In the genomic region with DNA sequence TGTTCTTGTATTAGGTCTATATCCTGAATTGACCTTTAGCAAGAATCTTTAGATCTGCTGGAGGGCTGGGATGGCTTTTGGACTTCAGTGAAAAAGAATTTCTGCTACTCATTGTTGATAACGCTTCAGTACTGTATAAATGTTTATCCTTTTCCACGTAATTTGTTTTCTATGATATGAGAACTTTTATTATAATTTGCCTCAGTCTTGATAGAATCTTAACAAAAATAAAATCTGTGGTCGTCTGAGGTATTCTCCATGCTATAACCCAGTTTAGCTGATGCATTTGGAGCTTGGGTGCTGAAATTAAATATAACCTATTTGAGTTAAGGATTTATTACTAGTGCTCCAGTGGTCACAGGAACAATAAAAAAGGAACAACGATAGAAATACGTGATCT, we compare ENCODE assay signal across 29 cellular contexts.
"Had no signal": no experiment of that assay in that cellular context is flagged by ENCODE, and none has a peak within 500 bp of the region (broad histone marks: within the 10 kb centered on the region; RNA-seq: fewer than 3 reads in every experiment).

No MANE protein-coding gene starts in this region.

- H3K36me3 Mint-ChIP-seq: activated naive CD8-positive, alpha-beta T cell; WTC11 had no signal

- H3K4me1 Mint-ChIP-seq: WTC11 had no signal

- ATAC-seq: activated T-cell treated with anti-CD3 and anti-CD28 coated beads, Interleukin-2, amount 50 U/mL, for 4 hours; activated T-helper 17 cell treated with anti-CD3 and anti-CD28 coated beads, Interleukin-2, amount 50 U/mL, for 72 hours; body of pancreas; T-helper 17 cell; WTC11 had no signal

- DNase-seq: activated CD4-positive, alpha-beta memory T cell treated with anti-CD3 and anti-CD28 coated beads, Interleukin-2, amount 10 ng/mL, durations not matched to agents 7 days and 5 days; activated CD4-positive, alpha-beta T cell treated with anti-CD3 and anti-CD28 coated beads for 1 hour; activated CD4-positive, alpha-beta T cell treated with anti-CD3 and anti-CD28 coated beads for 4 hours; activated CD4-positive, alpha-beta T cell treated with anti-CD3 and anti-CD28 coated beads, Interleukin-2, amount 10 ng/mL, durations not matched to agents 7 days and 5 days; activated CD4-positive, alpha-beta T cell treated with anti-CD3 and anti-CD28 coated beads, Interleukin-2, amount 50 U/mL, for 4 hours; activated effector memory CD4-positive, alpha-beta T cell treated with Interleukin-2 at 50 U/mL for 16 hours; activated gamma-delta T cell treated with Interleukin-2 at 50 U/mL for 16 hours; activated naive CD4-positive, alpha-beta T cell treated with anti-CD3 and anti-CD28 coated beads, Interleukin-2, amount 50 U/mL, for 16 hours; activated naive CD4-positive, alpha-beta T cell treated with Interleukin-2 at 50 U/mL for 16 hours; activated T-cell treated with anti-CD3 and anti-CD28 coated beads, Interleukin-2, amount 50 U/mL, for 4 hours; amniotic stem cell; anterior cingulate cortex; body of pancreas; caudate nucleus; cerebellar nuclear complex; colonic mucosa; effector CD8-positive, alpha-beta T cell; foreskin fibroblast; head of caudate nucleus; T-helper 1 cell; T-helper 17 cell; T1000 had no signal

- H3K4me3 ChIP-seq: body of pancreas, colonic mucosa had no signal

- H3K27ac ChIP-seq: body of pancreas, colonic mucosa, epithelial cell of prostate had no signal

- H3K36me3 ChIP-seq: colonic mucosa had no signal

- H3K4me1 ChIP-seq: body of pancreas, colonic mucosa had no signal

- H3K9me3 Mint-ChIP-seq: activated CD4-positive, alpha-beta memory T cell treated with anti-CD3 and anti-CD28 coated beads, Interleukin-2, amount 10 ng/mL, durations not matched to agents 7 days and 5 days; activated CD4-positive, alpha-beta T cell treated with anti-CD3 and anti-CD28 coated beads, Interleukin-2, amount 10 ng/mL, durations not matched to agents 7 days and 5 days; activated T-cell treated with anti-CD3 and anti-CD28 coated beads, Interleukin-2, amount 50 U/mL, for 4 hours; activated T-helper 17 cell treated with anti-CD3 and anti-CD28 coated beads, Interleukin-2, amount 50 U/mL, for 72 hours; T-helper 2 cell treated with Interferon-gamma antibody and Interleukin-4, amounts not matched to agents 5 μg/mL and 100 μg/mL, for 36 hours; WTC11 had no signal

- H3K27me3 Mint-ChIP-seq: activated CD4-positive, alpha-beta memory T cell treated with anti-CD3 and anti-CD28 coated beads, Interleukin-2, amount 10 ng/mL, durations not matched to agents 7 days and 5 days; activated CD4-positive, alpha-beta T cell treated with anti-CD3 and anti-CD28 coated beads, Interleukin-2, amount 10 ng/mL, durations not matched to agents 7 days and 5 days; activated naive CD8-positive, alpha-beta T cell; activated T-helper 17 cell treated with anti-CD3 and anti-CD28 coated beads, Interleukin-2, amount 50 U/mL, for 72 hours; T-helper 17 cell had no signal

- H3K4me3 Mint-ChIP-seq: activated CD4-positive, alpha-beta memory T cell treated with anti-CD3 and anti-CD28 coated beads, Interleukin-2, amount 10 ng/mL, durations not matched to agents 7 days and 5 days; activated CD4-positive, alpha-beta T cell treated with anti-CD3 and anti-CD28 coated beads, Interleukin-2, amount 10 ng/mL, durations not matched to agents 7 days and 5 days; activated naive CD8-positive, alpha-beta T cell; activated T-cell treated with anti-CD3 and anti-CD28 coated beads, Interleukin-2, amount 50 U/mL, for 4 hours; activated T-helper 17 cell treated with anti-CD3 and anti-CD28 coated beads, Interleukin-2, amount 50 U/mL, for 72 hours; T-helper 17 cell; T-helper 2 cell treated with Interferon-gamma antibody and Interleukin-4, amounts not matched to agents 5 μg/mL and 100 μg/mL, for 36 hours; WTC11 had no signal

- H3K9me3 ChIP-seq: body of pancreas, colonic mucosa had no signal

- H3K27ac Mint-ChIP-seq: activated CD4-positive, alpha-beta memory T cell treated with anti-CD3 and anti-CD28 coated beads, Interleukin-2, amount 10 ng/mL, durations not matched to agents 7 days and 5 days; activated CD4-positive, alpha-beta T cell treated with anti-CD3 and anti-CD28 coated beads, Interleukin-2, amount 10 ng/mL, durations not matched to agents 7 days and 5 days; T-helper 17 cell; T-helper 2 cell treated with Interferon-gamma antibody and Interleukin-4, amounts not matched to agents 5 μg/mL and 100 μg/mL, for 36 hours; WTC11 had no signal

- FAIRE-seq: endometrium, endothelial cell of umbilical vein had no signal
